ENCODE assay signal across 1 cellular context in the genomic region with DNA sequence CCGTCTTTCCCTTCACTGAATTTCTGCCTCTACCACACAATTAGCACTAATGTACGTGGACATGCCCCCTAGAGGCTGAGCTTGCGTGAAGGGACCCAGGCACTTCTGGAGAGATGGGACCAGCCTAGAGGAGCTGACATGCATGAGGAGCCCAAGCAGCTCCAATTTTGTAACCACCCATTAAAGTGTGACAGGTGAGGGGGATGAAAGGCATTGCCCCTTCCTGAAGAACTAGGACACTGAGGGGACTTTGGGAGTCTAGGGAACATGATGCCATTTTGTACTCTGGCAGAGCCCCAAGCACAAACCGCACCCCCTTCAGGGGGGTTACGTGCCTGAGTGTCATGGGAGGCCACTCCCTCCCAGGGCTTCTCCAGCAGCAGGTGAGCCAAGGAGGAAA.
TF ChIP-seq lines count a peak whose summit lies in the region.

No MANE protein-coding gene starts in this region.

TF ChIP-seq in WTC11, 78 proteins besides CTCF, POLR2A, EP300 and RAD21 (continued from another document):
- no peak for TF ChIP-seq STAT6 (CRISPR knock-in tag; conservative IDR thresholded peaks at IDR 0.05; ENCODE audit: low read depth)
- TF ChIP-seq OVOL2 (CRISPR knock-in tag; IDR thresholded peaks at IDR 0.05; ENCODE audit: borderline replicate concordance), result no peak
- TF ChIP-seq NR1H2 (CRISPR knock-in tag; IDR thresholded peaks at IDR 0.05), result no peak
- no peak for TF ChIP-seq ZNF423 (CRISPR knock-in tag; IDR thresholded peaks at IDR 0.05)
- no peak for TF ChIP-seq ZBTB21 (CRISPR knock-in tag; IDR thresholded peaks at IDR 0.05; ENCODE audit: borderline replicate concordance)
- no peak for TF ChIP-seq ETV6 (CRISPR knock-in tag; IDR thresholded peaks at IDR 0.05)
- TF ChIP-seq TEAD1 (CRISPR knock-in tag; IDR thresholded peaks at IDR 0.05), result no peak
TF ChIP-seq in WTC11: peak in this region for 0.
